In the genomic region with DNA sequence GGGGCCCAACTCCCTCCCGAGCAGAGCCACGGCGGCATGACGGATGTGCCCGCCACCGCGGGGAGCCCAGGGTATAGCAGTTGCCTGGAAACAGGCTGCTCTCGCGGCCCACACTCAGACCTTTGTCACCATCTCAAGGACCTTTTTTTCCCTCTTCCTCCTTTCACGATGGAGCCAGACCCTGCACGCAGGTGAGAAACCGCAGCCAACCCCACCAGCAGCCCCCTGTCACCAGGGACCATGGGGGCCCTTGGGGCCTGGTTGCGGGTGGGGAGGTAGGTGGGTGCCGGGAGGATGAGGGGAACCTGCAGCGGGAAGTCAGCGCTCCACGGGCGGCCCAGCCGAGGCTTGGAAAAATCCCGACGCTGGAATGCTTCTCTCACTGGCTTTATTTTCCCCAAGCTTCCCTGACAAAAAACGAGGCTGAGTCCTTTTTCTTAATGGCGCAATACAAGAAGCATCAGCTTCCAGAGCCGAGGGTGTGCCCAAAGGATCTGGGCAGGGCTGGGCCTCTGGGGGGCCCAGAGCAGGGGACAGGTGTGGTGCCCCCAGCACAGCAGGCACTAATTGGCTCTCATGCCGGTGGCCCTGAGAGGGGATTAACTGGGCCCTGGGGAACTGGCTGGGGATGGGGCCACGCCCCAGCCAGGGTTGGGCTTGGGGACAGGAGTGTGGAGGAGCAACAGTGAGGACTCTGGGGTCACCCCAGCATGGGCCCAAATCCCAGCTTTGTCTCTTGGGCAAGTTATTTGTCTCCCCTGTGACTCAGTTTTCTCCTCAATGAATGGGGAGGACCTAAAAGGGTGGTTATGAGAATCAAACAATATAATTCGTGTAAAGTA, we compare ENCODE assay signal across 12 cellular contexts. TPM values are rescaled to one million over a fixed set of nuclear protein-coding genes. Genes with fewer than 3 reads are reported as not detected.
DNase-seq lines count a peak whose midpoint lies in the region; ATAC-seq and TF ChIP-seq lines count a peak whose summit lies in the region.
"Had no signal": no experiment of that assay in that cellular context is flagged by ENCODE, and none has a peak within 500 bp of the region (broad histone marks: within the 10 kb centered on the region; RNA-seq: fewer than 3 reads in every experiment).

No MANE protein-coding gene starts in this region.

- H3K4me1 ChIP-seq in upper lobe of right lung: no peaks in the 10 kb centered on the region
- H3K4me1 ChIP-seq: prostate gland had no signal

- TF ChIP-seq CTCF in progenitor cell of endocrine pancreas (IDR thresholded peaks at IDR 0.05; ENCODE audit: unreplicated experiment): no peak
- TF ChIP-seq CTCF in upper lobe of right lung (IDR thresholded peaks at IDR 0.05): no peak

- intact Hi-C loops in upper lobe of right lung (cut with DNase I): no loop called here

- no peaks in the 10 kb centered on the region for H3K36me3 ChIP-seq in upper lobe of right lung
- H3K36me3 ChIP-seq: prostate gland had no signal

- H3K27me3 Mint-ChIP-seq in activated CD4-positive, alpha-beta T cell treated with anti-CD3 and anti-CD28 coated beads, Interleukin-2, amount 10 ng/mL, durations not matched to agents 7 days and 5 days: no peaks in the 10 kb centered on the region
- H3K27me3 Mint-ChIP-seq in central memory CD8-positive, alpha-beta T cell: no peaks in the 10 kb centered on the region
- H3K27me3 Mint-ChIP-seq in progenitor cell of endocrine pancreas: peaks cover 18% of the 10 kb centered on the region

- peaks cover 22% of the 10 kb centered on the region for H3K4me1 Mint-ChIP-seq in activated CD4-positive, alpha-beta T cell treated with anti-CD3 and anti-CD28 coated beads, Interleukin-2, amount 10 ng/mL, durations not matched to agents 7 days and 5 days
- peaks cover 50% of the 10 kb centered on the region for H3K4me1 Mint-ChIP-seq in central memory CD8-positive, alpha-beta T cell
- peaks cover 20% of the 10 kb centered on the region for H3K4me1 Mint-ChIP-seq in progenitor cell of endocrine pancreas (ENCODE audit: low read depth)

- CTCF ChIA-PET in activated CD4-positive, alpha-beta T cell treated with anti-CD3 and anti-CD28 coated beads, Interleukin-2, amount 10 ng/mL, durations not matched to agents 7 days and 5 days (lab: Charles Lee): interaction anchor here (1.6 kb wide), 1 partner anchor 12 kb away, joined by 5 read pairs; no protein-coding TSS in a partner anchor

- no peak overlapping the region for H3K27ac ChIP-seq in upper lobe of right lung
- H3K27ac ChIP-seq: prostate gland, SK-N-MC had no signal

- POLR2A ChIA-PET in activated CD4-positive, alpha-beta T cell treated with anti-CD3 and anti-CD28 coated beads, Interleukin-2, amount 10 ng/mL, durations not matched to agents 7 days and 5 days (lab: Charles Lee): no interaction called here

- H3K27me3 ChIP-seq in upper lobe of right lung: peaks cover 20% of the 10 kb centered on the region

- H3K9me3 ChIP-seq in upper lobe of right lung: no peaks in the 10 kb centered on the region
- H3K9me3 ChIP-seq: prostate gland had no signal

- no peaks in the 10 kb centered on the region for H3K36me3 Mint-ChIP-seq in activated CD4-positive, alpha-beta T cell treated with anti-CD3 and anti-CD28 coated beads, Interleukin-2, amount 10 ng/mL, durations not matched to agents 7 days and 5 days (ENCODE audit: low read depth)
- H3K36me3 Mint-ChIP-seq in central memory CD8-positive, alpha-beta T cell (ENCODE audit: insufficient read depth): peaks cover 2% of the 10 kb centered on the region
- H3K36me3 Mint-ChIP-seq in progenitor cell of endocrine pancreas (ENCODE audit: insufficient read depth): no peaks in the 10 kb centered on the region

- H3K4me3 ChIP-seq in upper lobe of right lung: no peak overlapping the region
- H3K4me3 ChIP-seq: prostate gland, SK-N-MC had no signal

- no peaks in the 10 kb centered on the region for H3K9me3 Mint-ChIP-seq in activated CD4-positive, alpha-beta T cell treated with anti-CD3 and anti-CD28 coated beads, Interleukin-2, amount 10 ng/mL, durations not matched to agents 7 days and 5 days
- H3K9me3 Mint-ChIP-seq in central memory CD8-positive, alpha-beta T cell: no peaks in the 10 kb centered on the region
- no peaks in the 10 kb centered on the region for H3K9me3 Mint-ChIP-seq in progenitor cell of endocrine pancreas (ENCODE audit: low read depth)

- DNase-seq in activated CD4-positive, alpha-beta T cell treated with anti-CD3 and anti-CD28 coated beads, Interleukin-2, amount 10 ng/mL, durations not matched to agents 7 days and 5 days: no peak
- no peak for DNase-seq in activated CD4-positive, alpha-beta T cell treated with anti-CD3 and anti-CD28 coated beads for 4 hours
- DNase-seq in NCI-H146 (lab: John Stamatoyannopoulos, UW) (peak; percentile 96), progenitor cell of endocrine pancreas (ENCODE audit: low spot score, unreplicated experiment) (no peak), RPMI8226 (no peak), upper lobe of right lung (no peak)
- DNase-seq in central memory CD8-positive, alpha-beta T cell (ENCODE audit: low spot score in 2 of 2): no peak
- DNase-seq: AML-193; effector CD8-positive, alpha-beta T cell had no signal

- ATAC-seq in central memory CD8-positive, alpha-beta T cell (replicated peaks; ENCODE audit: extremely low read depth, poor library complexity, severe bottlenecking): no peak
- ATAC-seq in GM21737 (IDR thresholded peaks at IDR 0.05; ENCODE audit: unreplicated experiment) (no peak), upper lobe of right lung (no peak)

- peak overlapping the region; percentile 41 for H3K27ac Mint-ChIP-seq in activated CD4-positive, alpha-beta T cell treated with anti-CD3 and anti-CD28 coated beads, Interleukin-2, amount 10 ng/mL, durations not matched to agents 7 days and 5 days
- H3K27ac Mint-ChIP-seq in central memory CD8-positive, alpha-beta T cell (ENCODE audit: low read depth): peak overlapping the region; percentile 79
- peak overlapping the region; percentile 54 for H3K27ac Mint-ChIP-seq in progenitor cell of endocrine pancreas

- H3K4me3 Mint-ChIP-seq in activated CD4-positive, alpha-beta T cell treated with anti-CD3 and anti-CD28 coated beads, Interleukin-2, amount 10 ng/mL, durations not matched to agents 7 days and 5 days: no peak overlapping the region
- H3K4me3 Mint-ChIP-seq in central memory CD8-positive, alpha-beta T cell: no peak overlapping the region
- no peak overlapping the region for H3K4me3 Mint-ChIP-seq in progenitor cell of endocrine pancreas (ENCODE audit: low read depth)

RNA-seq across cellular contexts. Expression of gene NOL4L, which starts 23.9 kb away (rescaled TPM):
- 10 to 100 TPM; 26.1 to 27.4 TPM for total RNA-seq in activated CD4-positive, alpha-beta T cell treated with anti-CD3 and anti-CD28 coated beads, Interleukin-2, amount 10 ng/mL, durations not matched to agents 7 days and 5 days
- total RNA-seq in progenitor cell of endocrine pancreas (89.7 and 90.4 TPM in 2 replicates), upper lobe of right lung (19.7 TPM)
